In genomic region chr4:154626793-154627484, GRCh38 we compare ENCODE assay signal across 1 cellular context.
TF ChIP-seq lines count a peak whose summit lies in the region.

No MANE protein-coding gene starts in this region.

TF ChIP-seq in HepG2, 621 proteins besides CTCF, POLR2A, EP300 and RAD21 (continued from another document):
- TF ChIP-seq TFDP1 (CRISPR knock-in tag; IDR thresholded peaks at IDR 0.05; ENCODE audit: borderline replicate concordance), result peak; percentile 80; the same call in 1 of the 2 replicates
- TF ChIP-seq, protein P1, sequence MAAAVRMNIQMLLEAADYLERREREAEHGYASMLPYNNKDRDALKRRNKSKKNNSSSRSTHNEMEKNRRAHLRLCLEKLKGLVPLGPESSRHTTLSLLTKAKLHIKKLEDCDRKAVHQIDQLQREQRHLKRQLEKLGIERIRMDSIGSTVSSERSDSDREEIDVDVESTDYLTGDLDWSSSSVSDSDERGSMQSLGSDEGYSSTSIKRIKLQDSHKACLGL (CRISPR knock-in tag; IDR thresholded peaks at IDR 0.05), result peak; percentile 51; the same call in 1 of the 2 replicates
- TF ChIP-seq ERF (CRISPR knock-in tag; IDR thresholded peaks at IDR 0.05), result 0 out of 2 replicates have a peak, but pooled peaks have one; percentile 23
- TF ChIP-seq JUND (CRISPR knock-in tag; IDR thresholded peaks at IDR 0.05), result no peak
- TF ChIP-seq ATAD3A (CRISPR knock-in tag; IDR thresholded peaks at IDR 0.05), result no peak
- peak; percentile 32; the same call in 1 of the 2 replicates for TF ChIP-seq MYC (CRISPR knock-in tag; IDR thresholded peaks at IDR 0.05; ENCODE audit: borderline replicate concordance)
- no peak for TF ChIP-seq SNAPC2 (CRISPR knock-in tag; IDR thresholded peaks at IDR 0.05)
- TF ChIP-seq ZNF432 (CRISPR knock-in tag; IDR thresholded peaks at IDR 0.05; ENCODE audit: borderline replicate concordance), result no peak
- TF ChIP-seq ZNF816 (CRISPR knock-in tag; IDR thresholded peaks at IDR 0.05; ENCODE audit: borderline replicate concordance), result peak; percentile 56; the same call in 1 of the 2 replicates
- TF ChIP-seq NRL (CRISPR knock-in tag; IDR thresholded peaks at IDR 0.05; ENCODE audit: borderline replicate concordance), result peak; percentile 84
- TF ChIP-seq ZNF326 (CRISPR knock-in tag; IDR thresholded peaks at IDR 0.05; ENCODE audit: borderline replicate concordance), result no peak
- TF ChIP-seq ZNF850 (CRISPR knock-in tag; conservative IDR thresholded peaks at IDR 0.05), result no peak
- no peak for TF ChIP-seq ZNF24 (IDR thresholded peaks at IDR 0.05)
- TF ChIP-seq, protein P2, sequence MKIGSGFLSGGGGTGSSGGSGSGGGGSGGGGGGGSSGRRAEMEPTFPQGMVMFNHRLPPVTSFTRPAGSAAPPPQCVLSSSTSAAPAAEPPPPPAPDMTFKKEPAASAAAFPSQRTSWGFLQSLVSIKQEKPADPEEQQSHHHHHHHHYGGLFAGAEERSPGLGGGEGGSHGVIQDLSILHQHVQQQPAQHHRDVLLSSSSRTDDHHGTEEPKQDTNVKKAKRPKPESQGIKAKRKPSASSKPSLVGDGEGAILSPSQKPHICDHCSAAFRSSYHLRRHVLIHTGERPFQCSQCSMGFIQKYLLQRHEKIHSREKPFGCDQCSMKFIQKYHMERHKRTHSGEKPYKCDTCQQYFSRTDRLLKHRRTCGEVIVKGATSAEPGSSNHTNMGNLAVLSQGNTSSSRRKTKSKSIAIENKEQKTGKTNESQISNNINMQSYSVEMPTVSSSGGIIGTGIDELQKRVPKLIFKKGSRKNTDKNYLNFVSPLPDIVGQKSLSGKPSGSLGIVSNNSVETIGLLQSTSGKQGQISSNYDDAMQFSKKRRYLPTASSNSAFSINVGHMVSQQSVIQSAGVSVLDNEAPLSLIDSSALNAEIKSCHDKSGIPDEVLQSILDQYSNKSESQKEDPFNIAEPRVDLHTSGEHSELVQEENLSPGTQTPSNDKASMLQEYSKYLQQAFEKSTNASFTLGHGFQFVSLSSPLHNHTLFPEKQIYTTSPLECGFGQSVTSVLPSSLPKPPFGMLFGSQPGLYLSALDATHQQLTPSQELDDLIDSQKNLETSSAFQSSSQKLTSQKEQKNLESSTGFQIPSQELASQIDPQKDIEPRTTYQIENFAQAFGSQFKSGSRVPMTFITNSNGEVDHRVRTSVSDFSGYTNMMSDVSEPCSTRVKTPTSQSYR (CRISPR knock-in tag; IDR thresholded peaks at IDR 0.05; ENCODE audit: borderline replicate concordance), result no peak
- no peak for TF ChIP-seq SMAD3 (CRISPR knock-in tag; IDR thresholded peaks at IDR 0.05)
- 0 out of 2 replicates have a peak, but pooled peaks have one; percentile 45 for TF ChIP-seq ZNF225 (CRISPR knock-in tag; IDR thresholded peaks at IDR 0.05)
- TF ChIP-seq HIC2 (CRISPR knock-in tag; IDR thresholded peaks at IDR 0.05; ENCODE audit: low read depth), result no peak
- TF ChIP-seq ZMAT5 (CRISPR knock-in tag; IDR thresholded peaks at IDR 0.05; ENCODE audit: borderline replicate concordance, low read depth), result no peak
- TF ChIP-seq ZSCAN21 (CRISPR knock-in tag; IDR thresholded peaks at IDR 0.05; ENCODE audit: borderline replicate concordance), result peak; percentile 59; the same call in 1 of the 2 replicates
- TF ChIP-seq IKZF5 (CRISPR knock-in tag; IDR thresholded peaks at IDR 0.05), result no peak
